In the genomic region with DNA sequence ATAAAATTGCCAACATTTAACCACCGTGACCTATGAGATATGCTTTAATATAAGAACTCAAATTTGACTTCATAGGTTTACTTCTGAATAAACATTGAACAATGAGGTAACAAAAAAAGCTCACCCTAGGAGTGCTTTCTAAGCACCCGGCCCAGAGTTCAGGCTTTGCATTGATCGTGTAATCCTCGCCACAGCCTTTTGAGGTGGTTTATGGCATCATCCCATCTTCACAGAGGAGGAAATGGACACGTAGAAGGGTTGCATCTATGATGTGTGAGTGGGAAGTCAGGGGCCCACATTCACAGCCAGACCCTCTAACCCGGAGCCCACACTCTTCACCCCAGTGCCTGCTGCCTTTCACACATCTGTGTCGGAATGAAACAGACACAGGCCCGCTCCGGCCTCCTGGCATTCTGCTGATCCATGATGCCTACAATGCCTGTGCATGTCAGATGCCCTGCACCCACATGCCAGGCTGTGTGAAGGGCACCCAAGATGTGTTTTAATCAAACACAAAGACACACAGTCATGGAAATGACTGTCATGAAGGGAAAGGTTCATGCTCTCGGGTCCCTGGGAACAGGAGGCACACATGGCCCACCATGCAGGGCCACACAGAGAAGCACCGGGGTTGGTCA, we compare ENCODE assay signal across 1 cellular context.
TF ChIP-seq lines count a peak whose summit lies in the region.

No MANE protein-coding gene starts in this region.

TF ChIP-seq in WTC11, 78 proteins besides CTCF, POLR2A, EP300 and RAD21 (continued from another document):
- TF ChIP-seq, protein P1, sequence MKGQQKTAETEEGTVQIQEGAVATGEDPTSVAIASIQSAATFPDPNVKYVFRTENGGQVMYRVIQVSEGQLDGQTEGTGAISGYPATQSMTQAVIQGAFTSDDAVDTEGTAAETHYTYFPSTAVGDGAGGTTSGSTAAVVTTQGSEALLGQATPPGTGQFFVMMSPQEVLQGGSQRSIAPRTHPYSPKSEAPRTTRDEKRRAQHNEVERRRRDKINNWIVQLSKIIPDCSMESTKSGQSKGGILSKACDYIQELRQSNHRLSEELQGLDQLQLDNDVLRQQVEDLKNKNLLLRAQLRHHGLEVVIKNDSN (CRISPR knock-in tag; IDR thresholded peaks at IDR 0.05), result no peak
- TF ChIP-seq FOXP1 (CRISPR knock-in tag; IDR thresholded peaks at IDR 0.05; ENCODE audit: borderline replicate concordance) (no peak), ATF1 (CRISPR knock-in tag; IDR thresholded peaks at IDR 0.05) (no peak)
